20 cellular contexts compared by ENCODE assay signal in genomic region chr6:15200087-15200486, GRCh38.
A peak's percentile ranks its signal among the peaks of the same experiment; 100 is the strongest.
DNase-seq lines count a peak whose midpoint lies in the region; ATAC-seq lines count a peak whose summit lies in the region.
"Had no signal": no experiment of that assay in that cellular context is flagged by ENCODE, and none has a peak within 500 bp of the region (broad histone marks: within the 10 kb centered on the region; RNA-seq: fewer than 3 reads in every experiment).

No MANE protein-coding gene starts in this region.

- H3K27ac ChIP-seq in epithelial cell of prostate = no peak overlapping the region
- H3K27ac ChIP-seq: Peyer's patch, SJSA1 had no signal

- ATAC-seq in HG03025 (IDR thresholded peaks at IDR 0.05; ENCODE audit: low FRiP score, unreplicated experiment) = no peak
- ATAC-seq: GM12878, HepG2, Right ventricle myocardium inferior had no signal

- DNase-seq in NCI-H2171 (lab: John Stamatoyannopoulos, UW) (peak; percentile 51), NCI-H69 (lab: John Stamatoyannopoulos, UW) (peak; percentile 17), epithelial cell of prostate (ENCODE audit: low read depth, low spot score) (peak; percentile 39), retina (peak; percentile 16), NCI-H2227 (lab: John Stamatoyannopoulos, UW; ENCODE audit: unreplicated experiment) (no peak), GF-D8 (lab: John Stamatoyannopoulos, UW) (no peak)
- DNase-seq: CD4-positive, CD25-positive, alpha-beta regulatory T cell; DMS79 treated with DMSO at 0.1 percent for 48 hours; H7; KBM-7; NCI-H1092 treated with DMSO at 0.1 percent for 48 hours; NCI-H2029 treated with DMSO at 0.1 percent for 48 hours; NCI-H446; NCI-H748 treated with DMSO at 0.1 percent for 48 hours; Peyer's patch had no signal

Comparison
In these comparisons a context has a peak if more than half of its experiments do, and no peak if none do; other contexts are left out.
1. DNase-seq: peak in NCI-H2171 (single experiment), NCI-H69 (single experiment), epithelial cell of prostate (single experiment) and retina (single experiment); none in NCI-H2227 (single experiment) and GF-D8 (single experiment).